ENCODE assay signal across 11 cellular contexts in genomic region chr5:52943285-52943684, GRCh38. TPM values are rescaled to one million over a fixed set of nuclear protein-coding genes. Genes with fewer than 3 reads are reported as not detected.
A peak's percentile ranks its signal among the peaks of the same experiment; 100 is the strongest.
DNase-seq lines count a peak whose midpoint lies in the region; ATAC-seq and TF ChIP-seq lines count a peak whose summit lies in the region.
"Had no signal": no experiment of that assay in that cellular context is flagged by ENCODE, and none has a peak within 500 bp of the region (broad histone marks: within the 10 kb centered on the region; RNA-seq: fewer than 3 reads in every experiment).

No MANE protein-coding gene starts in this region.

- H2BK15ac ChIP-seq in mesenchymal stem cell (ENCODE audit: low read depth, poor library complexity, severe bottlenecking), result no peak overlapping the region

- WGBS in mesenchymal stem cell, result 99% methylated on average over 2 of the region's 2 CpGs
- WGBS in spleen, 5 donors, result 87 to 100% (median 92%) methylated on average over 2 of the region's 2 CpGs

- peak overlapping the region; percentile 10 for H4K8ac ChIP-seq in mesenchymal stem cell (ENCODE audit: low read length)

- no peak overlapping the region for H2BK5ac ChIP-seq in mesenchymal stem cell (ENCODE audit: low read depth, low read length, poor library complexity, severe bottlenecking)

- H3K27ac ChIP-seq in mesenchymal stem cell (ENCODE audit: low read length, poor library complexity, severe bottlenecking) (no peak overlapping the region), spleen (peak overlapping the region in 2 of 8 donors; percentile 3 to 34)

- intact Hi-C loops in spleen (cut with DNase I; ENCODE audit: low total_unique reads), result no loop called here

- H3K14ac ChIP-seq in mesenchymal stem cell (ENCODE audit: low read length in 2 of 2), result no peak overlapping the region

- no peaks in the 10 kb centered on the region for H3K79me1 ChIP-seq in mesenchymal stem cell (replicated peaks; ENCODE audit: low read length, poor library complexity, severe bottlenecking)

- H3K36me3 ChIP-seq in mesenchymal stem cell (ENCODE audit: control insufficient read depth in 1 of 2, insufficient read depth in 2 of 2, low read depth in 1 of 2, low read length in 2 of 2) (no peaks in the 10 kb centered on the region), spleen (peaks cover 0 to 51% (median 0%) of the 10 kb centered on the region in 6 donors)

- H2BK12ac ChIP-seq in mesenchymal stem cell (ENCODE audit: low read length in 2 of 2), result no peak overlapping the region

- no peak for TF ChIP-seq CTCF in spleen (IDR thresholded peaks at IDR 0.05 in 8 of 11, conservative IDR thresholded peaks at IDR 0.05 in 3 of 11)

- H3K9me3 ChIP-seq in mesenchymal stem cell (ENCODE audit: control insufficient read depth, low read length) (no peaks in the 10 kb centered on the region), spleen (no peaks in the 10 kb centered on the region)

- no peaks in the 10 kb centered on the region for H3K27me3 ChIP-seq in mesenchymal stem cell (ENCODE audit: control insufficient read depth in 1 of 2, insufficient read depth in 1 of 2, low read length in 2 of 2)
- H3K27me3 ChIP-seq in spleen (replicated peaks in 1 of 7), result no peaks in the 10 kb centered on the region

- H3K4ac ChIP-seq in mesenchymal stem cell (ENCODE audit: low read depth in 1 of 2, low read length in 2 of 2), result no peak overlapping the region

- no peak for TF ChIP-seq POLR2A in spleen (IDR thresholded peaks at IDR 0.05)

- DNase-seq in RPMI7951 (ENCODE audit: low read depth), result peak; percentile 14
- DNase-seq in mesenchymal stem cell, result no peak
- DNase-seq in NCI-H2171 (lab: John Stamatoyannopoulos, UW), result no peak
- DNase-seq in NCI-H526 treated with DMSO at 0.1 percent for 48 hours (lab: John Stamatoyannopoulos, UW), result no peak
- no peak for DNase-seq in central memory CD4-positive, alpha-beta T cell
- no peak for DNase-seq in spleen
- DNase-seq: activated CD4-positive, alpha-beta T cell treated with anti-CD3 and anti-CD28 coated beads, Interleukin-2, amount 10 ng/mL, durations not matched to agents 7 days and 5 days; amygdala; NK-92 treated with Interleukin-12 subunit alpha and Interleukin-12 subunit beta, amount 100 ng/mL, for 24 hours had no signal

- no peak overlapping the region for H2AK5ac ChIP-seq in mesenchymal stem cell (ENCODE audit: low read length, severe bottlenecking)

- no peak overlapping the region for H3K4me2 ChIP-seq in mesenchymal stem cell (ENCODE audit: low read length, poor library complexity, severe bottlenecking)

- no peak overlapping the region for H3K23ac ChIP-seq in mesenchymal stem cell (ENCODE audit: low read length in 2 of 2)

- no peak overlapping the region for H3K18ac ChIP-seq in mesenchymal stem cell (ENCODE audit: low read depth in 1 of 2, low read length in 2 of 2)

- H3K4me1 ChIP-seq in mesenchymal stem cell (ENCODE audit: control insufficient read depth, insufficient read depth, low read depth, low read length) (no peaks in the 10 kb centered on the region), spleen (peaks cover 0 to 51% (median 34%) of the 10 kb centered on the region in 6 donors)

- ATAC-seq in GM18517 (IDR thresholded peaks at IDR 0.05; ENCODE audit: unreplicated experiment) (peak; percentile 50), HG02623 (IDR thresholded peaks at IDR 0.05; ENCODE audit: unreplicated experiment) (peak; percentile 49)

- no peak overlapping the region for H3K9ac ChIP-seq in mesenchymal stem cell (ENCODE audit: low read length)

- no peak overlapping the region for H2BK120ac ChIP-seq in mesenchymal stem cell (ENCODE audit: low read depth, low read length)

- H3K4me3 ChIP-seq in mesenchymal stem cell (ENCODE audit: insufficient read depth in 1 of 2, low read depth in 1 of 2, low read length in 2 of 2) (no peak overlapping the region), spleen (no peak overlapping the region)

- no peak overlapping the region for H2AFZ ChIP-seq in mesenchymal stem cell (ENCODE audit: low read depth, low read length)

- H4K91ac ChIP-seq in mesenchymal stem cell (ENCODE audit: low read length), result no peak overlapping the region

RNA-seq across cellular contexts. Expression of gene ITGA2, which starts 45.9 kb away (rescaled TPM):
- total RNA-seq in RPMI7951 (2014; rRNA removed; shearing (Covaris generic)), result 25.2 and 28.4 TPM in 2 replicates
- 24.1 TPM for polyA plus RNA-seq in mesenchymal stem cell (2013, experiment 1 of 2)
- 23.8 TPM for polyA plus RNA-seq in mesenchymal stem cell (2013, experiment 2 of 2)
- 10 to 100 TPM; 10.4 to 21.6 (median 18.3) TPM for total RNA-seq in spleen
- 1 to 10 TPM in 2 of 3 donors, under 1 TPM in 1; 0.54 to 1.8 (median 1.7) TPM for polyA plus RNA-seq in spleen
